27 cellular contexts compared by ENCODE assay signal in genomic region chr3:60290093-60290492, GRCh38.
DNase-seq lines count a peak whose midpoint lies in the region; ATAC-seq, FAIRE-seq and TF ChIP-seq lines count a peak whose summit lies in the region.
"Had no signal": no experiment of that assay in that cellular context is flagged by ENCODE, and none has a peak within 500 bp of the region (broad histone marks: within the 10 kb centered on the region; RNA-seq: fewer than 3 reads in every experiment).

No MANE protein-coding gene starts in this region.

- H3K18ac ChIP-seq in IMR-90 (ENCODE audit: low read depth, low read length) (0 out of 2 replicates have a peak overlapping the region, but pooled peaks have one; percentile 16), H1 (ENCODE audit: extremely low read depth, low read length) (no peak overlapping the region)

- H4K20me1 ChIP-seq in IMR-90 (ENCODE audit: insufficient read depth, low read length) (no peaks in the 10 kb centered on the region), H1 (replicated peaks in 1 of 2; ENCODE audit: control insufficient read depth in 1 of 2, insufficient read depth in 2 of 2, low read length in 2 of 2) (no peaks in the 10 kb centered on the region), osteoblast (ENCODE audit: insufficient read depth, low read length) (no peaks in the 10 kb centered on the region)

- ATAC-seq in IMR-90 (ENCODE audit: low read depth) (no peak), GM21723 (IDR thresholded peaks at IDR 0.05; ENCODE audit: unreplicated experiment) (no peak), GM18873 (IDR thresholded peaks at IDR 0.05; ENCODE audit: low FRiP score, unreplicated experiment) (no peak)

- peaks cover 5% of the 10 kb centered on the region for H3K4me1 ChIP-seq in IMR-90 (ENCODE audit: control insufficient read depth, insufficient read depth, low read length)
- H3K4me1 ChIP-seq in H1 (replicated peaks in 1 of 4; ENCODE audit: control insufficient read depth in 3 of 4, insufficient read depth in 4 of 4, low read length in 3 of 4) = no peaks in the 10 kb centered on the region; a peak in 1 of 7 replicates
- peaks cover 2% of the 10 kb centered on the region for H3K4me1 ChIP-seq in osteoblast (ENCODE audit: insufficient read depth, low read length)
- H3K4me1 ChIP-seq: SJSA1 had no signal

- no peaks in the 10 kb centered on the region for H3K9me1 ChIP-seq in IMR-90 (ENCODE audit: insufficient read depth, low read length)

- FAIRE-seq in H1 (lab: Jason Lieb, UNC) = no peak
- FAIRE-seq: G401.6 had no signal

- TF ChIP-seq POLR2A in IMR-90 (IDR thresholded peaks at IDR 0.05; ENCODE audit: low read depth, low read length) (no peak), H1 (IDR thresholded peaks at IDR 0.05; ENCODE audit: control extremely low read depth in 1 of 2, low read depth in 2 of 2, low read length in 2 of 2) (no peak)

- no peak overlapping the region for H3K4me3 ChIP-seq in IMR-90 (ENCODE audit: insufficient read depth, low read depth, low read length)
- H3K4me3 ChIP-seq in H1 (ENCODE audit: extremely low read depth in 1 of 4, insufficient read depth in 2 of 4, low read depth in 3 of 4, low read length in 4 of 4) = no peak overlapping the region
- no peak overlapping the region for H3K4me3 ChIP-seq in osteoblast (ENCODE audit: insufficient read depth, low read length)
- H3K4me3 ChIP-seq: PC-9, SJSA1 had no signal

- BruUV-seq in IMR-90 (replicated peaks; lab: Mats Ljungman, UMichigan) = no TSS peak

- H4K5ac ChIP-seq in IMR-90 (ENCODE audit: low read depth, low read length) (0 out of 2 replicates have a peak overlapping the region, but pooled peaks have one; percentile 2), H1 (ENCODE audit: insufficient read length, low read depth, low read length) (no peak overlapping the region)

- H4K91ac ChIP-seq in IMR-90 (ENCODE audit: insufficient read depth, low read depth, low read length) (no peak overlapping the region), H1 (replicated peaks; ENCODE audit: insufficient read length, low read length) (no peak overlapping the region)

- H2AK5ac ChIP-seq in IMR-90 (ENCODE audit: low read depth, low read length) (no peak overlapping the region), H1 (ENCODE audit: low read depth, low read length) (no peak overlapping the region)

- H2BK12ac ChIP-seq in H1 (ENCODE audit: low read depth, low read length) = no peak overlapping the region

- POLR2A ChIA-PET in IMR-90 (lab: Charles Lee; ENCODE audit: unreplicated experiment) = no interaction called here
- POLR2A ChIA-PET in H1 (lab: Charles Lee; ENCODE audit: partially characterized antibody) = no interaction called here

- H3K9me3 ChIP-seq in IMR-90 (ENCODE audit: control insufficient read depth, insufficient read depth, low read length) (no peaks in the 10 kb centered on the region), H1 (ENCODE audit: insufficient read depth in 2 of 2, low read depth in 1 of 2, low read length in 1 of 2) (no peaks in the 10 kb centered on the region), osteoblast (ENCODE audit: low read depth, low read length) (no peaks in the 10 kb centered on the region)
- H3K9me3 ChIP-seq: SJSA1 had no signal

- WGBS in IMR-90 (ENCODE audit: extremely low coverage in 2 of 2, insufficient read length in 1 of 2), 2 experiments = no CpG with 5 or more reads among the region's 1 CpG
- WGBS in H1 (ENCODE audit: extremely low coverage in 1 of 2, insufficient coverage in 1 of 2, insufficient read length in 1 of 2, insufficient replicate concordance in 2 of 2, low coverage in 1 of 2, low lambda C conversion rate in 2 of 2, missing lambda C conversion rate in 1 of 2), 2 experiments = 96% methylated on average over 1 of the region's 1 CpG; no CpG with 5 or more reads in 1 of the 2 experiments

- H3K9ac ChIP-seq in IMR-90 (ENCODE audit: low read depth, low read length) (no peak overlapping the region), H1 (replicated peaks in 1 of 4; ENCODE audit: extremely low read depth in 1 of 4, low read depth in 3 of 4, low read length in 3 of 4) (no peak overlapping the region)
- H3K9ac ChIP-seq: KMS-11 had no signal

- no peaks in the 10 kb centered on the region for H3K23me2 ChIP-seq in H1 (ENCODE audit: low read depth, low read length)

- DNase-seq in IMR-90 (no peak), OCI-M1 (lab: John Stamatoyannopoulos, UW) (peak; percentile 16), H1 (ENCODE audit: low read depth in 1 of 2, low spot score in 2 of 2) (no peak), osteoblast (ENCODE audit: insufficient read length, low spot score, missing footprints) (peak; percentile 35), putamen (ENCODE audit: low spot score) (no peak)
- DNase-seq in activated CD4-positive, CD25-positive, alpha-beta regulatory T cell (lab: John Stamatoyannopoulos, UW) = no peak
- DNase-seq: C1 segment of cervical spinal cord; CD4-positive, alpha-beta memory T cell; COR-L47; DMS53; GOT3; HCEC 1CT; NCI-H1092; NCI-H1417 treated with DMSO at 0.1 percent for 48 hours; NCI-H187 treated with DMSO at 0.1 percent for 48 hours; NCI-H2171 treated with DMSO at 0.1 percent for 48 hours; NCI-H345; NCI-H510A treated with DMSO at 0.1 percent for 48 hours; NCI-H774; PC-9; Right ventricle myocardium superior; RPMI8226 had no signal

- TF ChIP-seq CTCF in IMR-90 (conservative IDR thresholded peaks at IDR 0.05; ENCODE audit: low read depth, low read length) (no peak), H1 (IDR thresholded peaks at IDR 0.05; ENCODE audit: control extremely low read depth in 1 of 3, insufficient read depth in 1 of 3, low read depth in 1 of 3, low read length in 3 of 3) (no peak), osteoblast (IDR thresholded peaks at IDR 0.05; ENCODE audit: extremely low read depth, low read depth, low read length) (no peak)

- H2BK15ac ChIP-seq in IMR-90 (ENCODE audit: low read depth, low read length) = no peak overlapping the region; the same call in 2 of the 3 replicates
- no peak overlapping the region for H2BK15ac ChIP-seq in H1 (ENCODE audit: low read length)

- dilution Hi-C loops in IMR-90 (cut with HindIII; ENCODE audit: low sequenced_read_pairs, unreplicated experiment) = no loop called here

- no peak overlapping the region for H2BK5ac ChIP-seq in IMR-90 (ENCODE audit: low read depth, low read length, poor library complexity, severe bottlenecking)
- H2BK5ac ChIP-seq in H1 (ENCODE audit: low read depth, low read length) = no peak overlapping the region; the same call in 1 of the 2 replicates

- CTCF ChIA-PET in IMR-90 (lab: Yijun Ruan, JAX) = no interaction called here
- CTCF ChIA-PET in H1 (lab: Charles Lee; ENCODE audit: partially characterized antibody) = interaction anchor here (0.6 to 1.3 kb wide), 4 partner anchors 17 to 344 kb away, joined by 3 to 4 read pairs (median 3); no protein-coding TSS in a partner anchor

- no peak overlapping the region for H2BK120ac ChIP-seq in IMR-90 (ENCODE audit: low read depth, low read length)
- H2BK120ac ChIP-seq in H1 (replicated peaks; ENCODE audit: low read depth, low read length) = no peak overlapping the region

- H2BK20ac ChIP-seq in IMR-90 (ENCODE audit: low read depth, low read length) (no peak overlapping the region), H1 (ENCODE audit: low read length) (no peak overlapping the region)

- H2AK9ac ChIP-seq in IMR-90 (replicated peaks; ENCODE audit: low read depth, low read length, poor library complexity) = no peak overlapping the region

- TF ChIP-seq RAD21 in IMR-90 (IDR thresholded peaks at IDR 0.05; ENCODE audit: low read length) (no peak), H1 (IDR thresholded peaks at IDR 0.05 in 1 of 2, conservative IDR thresholded peaks at IDR 0.05 in 1 of 2; ENCODE audit: low read depth in 2 of 2, low read length in 2 of 2) (no peak)

- no peak overlapping the region for H4K8ac ChIP-seq in IMR-90 (ENCODE audit: low read depth in 2 of 2, low read length in 2 of 2)
- H4K8ac ChIP-seq in H1 (ENCODE audit: extremely low read depth, insufficient read depth, low read length) = no peak overlapping the region

- no peaks in the 10 kb centered on the region for H3K36me3 ChIP-seq in IMR-90 (ENCODE audit: control insufficient read depth, insufficient read depth, low read length)
- no peaks in the 10 kb centered on the region for H3K36me3 ChIP-seq in H1 (ENCODE audit: control insufficient read depth in 2 of 4, insufficient read depth in 4 of 4, low read length in 3 of 4)
- H3K36me3 ChIP-seq in osteoblast (ENCODE audit: insufficient read depth, low read length) = no peaks in the 10 kb centered on the region
- H3K36me3 ChIP-seq: SJSA1 had no signal

- H3K27me3 ChIP-seq in IMR-90 (ENCODE audit: control insufficient read depth, insufficient read depth, low read length) = no peaks in the 10 kb centered on the region
- no peaks in the 10 kb centered on the region for H3K27me3 ChIP-seq in H1 (replicated peaks in 1 of 4; ENCODE audit: control insufficient read depth in 3 of 4, extremely low read depth in 1 of 4, insufficient read depth in 3 of 4, low read length in 3 of 4)
- H3K27me3 ChIP-seq in osteoblast (ENCODE audit: insufficient read depth, low read length) = no peaks in the 10 kb centered on the region
- H3K27me3 ChIP-seq: SJSA1 had no signal

- H3K4ac ChIP-seq in IMR-90 (ENCODE audit: low read depth, low read length) (no peak overlapping the region; the same call in 1 of the 2 replicates), H1 (replicated peaks; ENCODE audit: insufficient read length, low read depth, low read length) (no peak overlapping the region)

- H3K79me2 ChIP-seq in H1 (ENCODE audit: control insufficient read depth in 1 of 2, insufficient read depth in 2 of 2, low read length in 2 of 2) = no peaks in the 10 kb centered on the region
- no peaks in the 10 kb centered on the region for H3K79me2 ChIP-seq in osteoblast (ENCODE audit: insufficient read depth, low read length)

- H3K27ac ChIP-seq in IMR-90 (ENCODE audit: insufficient read depth, low read length) (no peak overlapping the region), H1 (ENCODE audit: low read depth, low read length) (no peak overlapping the region), osteoblast (ENCODE audit: low read depth, low read length) (no peak overlapping the region)
- H3K27ac ChIP-seq: KMS-11, PC-9, SJSA1 had no signal

- H2AFZ ChIP-seq in IMR-90 (replicated peaks; ENCODE audit: low read length, poor library complexity) (no peak overlapping the region), H1 (ENCODE audit: low read length) (0 out of 2 replicates have a peak overlapping the region, but pooled peaks have one; percentile 77), osteoblast (ENCODE audit: low read length) (no peak overlapping the region)
- H2AFZ ChIP-seq: PC-9 had no signal

- H3K14ac ChIP-seq in IMR-90 (replicated peaks; ENCODE audit: low read depth, low read length) (no peak overlapping the region), H1 (ENCODE audit: insufficient read length) (no peak overlapping the region)

- H3K23ac ChIP-seq in IMR-90 (ENCODE audit: low read depth, low read length) (no peak overlapping the region), H1 (ENCODE audit: insufficient read length) (no peak overlapping the region)

- H3K79me1 ChIP-seq in IMR-90 (ENCODE audit: low read depth in 1 of 2, low read length in 2 of 2) (no peaks in the 10 kb centered on the region), H1 (ENCODE audit: low read depth, low read length) (no peaks in the 10 kb centered on the region)

- intact Hi-C loops in IMR-90 (cut with micrococcal nuclease) = no loop called here

- no peak for TF ChIP-seq EP300 in H1 (IDR thresholded peaks at IDR 0.05; ENCODE audit: borderline replicate concordance in 1 of 2, low read depth in 2 of 2, low read length in 2 of 2)

- no peak overlapping the region for H3K56ac ChIP-seq in IMR-90 (ENCODE audit: extremely low read depth, insufficient read depth, low read length)
- H3K56ac ChIP-seq in H1 (replicated peaks; ENCODE audit: insufficient read length, low read depth, low read length) = no peak overlapping the region

- H3K4me2 ChIP-seq in IMR-90 (ENCODE audit: low read depth, low read length) = no peak overlapping the region
- H3K4me2 ChIP-seq in H1 (ENCODE audit: insufficient read depth in 1 of 2, low read depth in 2 of 2, low read length in 2 of 2) = no peak overlapping the region
- no peak overlapping the region for H3K4me2 ChIP-seq in osteoblast (ENCODE audit: insufficient read depth, low read length)
- H3K4me2 ChIP-seq: KMS-11, PC-9 had no signal

- in situ Hi-C loops in IMR-90 (cut with MboI; ENCODE audit: low sequenced_read_pairs) = no loop called here

Comparison
In these comparisons a context has a peak if more than half of its experiments do, and no peak if none do; other contexts are left out.
1. DNase-seq: peak in OCI-M1 (single experiment) and osteoblast (single experiment); none in IMR-90 (single experiment), H1 (0 of 2), putamen (single experiment) and activated CD4-positive, CD25-positive, alpha-beta regulatory T cell (0 of 4).